Comparison of ENCODE assay signal across 31 cellular contexts in genomic region chr13:27969866-27970229, GRCh38. TPM values are rescaled to one million over a fixed set of nuclear protein-coding genes. Genes with fewer than 3 reads are reported as not detected.
A peak's percentile ranks its signal among the peaks of the same experiment; 100 is the strongest.
DNase-seq lines count a peak whose midpoint lies in the region; ATAC-seq lines count a peak whose summit lies in the region.
"Had no signal": no experiment of that assay in that cellular context is flagged by ENCODE, and none has a peak within 500 bp of the region (broad histone marks: within the 10 kb centered on the region; RNA-seq: fewer than 3 reads in every experiment).

No MANE protein-coding gene starts in this region.

- H3K36me3 ChIP-seq in naive thymus-derived CD4-positive, alpha-beta T cell (ENCODE audit: control insufficient read depth in 2 of 3, insufficient read depth in 3 of 3, low read length in 3 of 3): no peaks in the 10 kb centered on the region
- H3K36me3 ChIP-seq: BLaER1 treated with 17β-estradiol and CSF1 and Interleukin-3, amounts not matched to agents 10 nM and 100 nM; esophagus squamous epithelium; lower lobe of right lung; SJSA1 had no signal

- H3K9me3 Mint-ChIP-seq in activated naive CD8-positive, alpha-beta T cell (ENCODE audit: low read depth): no peaks in the 10 kb centered on the region
- H3K9me3 Mint-ChIP-seq in activated naive CD8-positive, alpha-beta T cell treated with anti-CD3 and anti-CD28 coated beads for 36 hours: no peaks in the 10 kb centered on the region
- H3K9me3 Mint-ChIP-seq in activated T-helper 17 cell treated with anti-CD3 and anti-CD28 coated beads, Interleukin-2, amount 50 U/mL, for 72 hours: no peaks in the 10 kb centered on the region
- H3K9me3 Mint-ChIP-seq in naive thymus-derived CD4-positive, alpha-beta T cell: peaks cover 0 to 1% (median 0%) of the 10 kb centered on the region in 11 donors
- H3K9me3 Mint-ChIP-seq: stimulated activated effector memory CD8-positive, alpha-beta T cell treated with anti-CD3 and anti-CD28 coated beads, Interleukin-12 subunit alpha, Interleukin-12 subunit beta, amount 100 ng/mL, for 72 hours; T-cell had no signal

- H3K4me3 ChIP-seq in naive thymus-derived CD4-positive, alpha-beta T cell (ENCODE audit: low read length): no peak overlapping the region
- H3K4me3 ChIP-seq: BLaER1 treated with 17β-estradiol and CSF1 and Interleukin-3, amounts not matched to agents 10 nM and 100 nM; esophagus squamous epithelium; GM23248; lower lobe of right lung; SJSA1 had no signal

- POLR2A ChIA-PET in naive thymus-derived CD4-positive, alpha-beta T cell (lab: Charles Lee): no interaction called here

- no peak overlapping the region for H3K27ac ChIP-seq in naive thymus-derived CD4-positive, alpha-beta T cell (ENCODE audit: low read depth, low read length)
- H3K27ac ChIP-seq: BLaER1 treated with 17β-estradiol and CSF1 and Interleukin-3, amounts not matched to agents 10 nM and 100 nM; esophagus squamous epithelium; GM23248; lower lobe of right lung; SJSA1 had no signal

- peaks cover 20% of the 10 kb centered on the region for H3K4me1 Mint-ChIP-seq in activated naive CD8-positive, alpha-beta T cell (ENCODE audit: low read depth)
- peaks cover 14% of the 10 kb centered on the region for H3K4me1 Mint-ChIP-seq in activated naive CD8-positive, alpha-beta T cell treated with anti-CD3 and anti-CD28 coated beads for 36 hours
- H3K4me1 Mint-ChIP-seq in activated T-helper 17 cell treated with anti-CD3 and anti-CD28 coated beads, Interleukin-2, amount 50 U/mL, for 72 hours: peaks cover 6% of the 10 kb centered on the region
- H3K4me1 Mint-ChIP-seq in naive thymus-derived CD4-positive, alpha-beta T cell: peaks cover 6 to 30% (median 21%) of the 10 kb centered on the region in 7 donors

- intact Hi-C loops in naive thymus-derived CD4-positive, alpha-beta T cell (cut with micrococcal nuclease): loop anchor here in 1 of 2 donors (2.0 to 5.0 kb wide), 2 partner anchors 47 to 183 kb away; no protein-coding TSS in a partner anchor

- no peak for ATAC-seq in activated T-helper 17 cell treated with anti-CD3 and anti-CD28 coated beads, Interleukin-2, amount 50 U/mL, for 72 hours (replicated peaks)
- ATAC-seq in naive thymus-derived CD4-positive, alpha-beta T cell: no peak
- ATAC-seq: lower lobe of right lung; stimulated activated effector memory CD8-positive, alpha-beta T cell treated with anti-CD3 and anti-CD28 coated beads, Interleukin-12 subunit alpha, Interleukin-12 subunit beta, amount 100 ng/mL, for 72 hours; T-cell had no signal

- DNase-seq in activated naive CD8-positive, alpha-beta T cell treated with anti-CD3 and anti-CD28 coated beads for 36 hours: no peak
- DNase-seq in naive thymus-derived CD4-positive, alpha-beta T cell: no peak
- DNase-seq in KG1 (lab: John Stamatoyannopoulos, UW) (no peak), NCI-H187 (lab: John Stamatoyannopoulos, UW) (no peak), GOT3 (lab: John Stamatoyannopoulos, UW) (no peak)
- DNase-seq: ACHN; activated CD4-positive, alpha-beta T cell treated with anti-CD3 and anti-CD28 coated beads, Interleukin-2, amount 50 U/mL, for 1 hour; activated gamma-delta T cell treated with Interleukin-2 at 50 U/mL for 16 hours; amygdala; Calu3; DND-41; esophagus squamous epithelium; GM23248; lower lobe of right lung; MM.1S; NCI-H1436; NK-92 treated with Interleukin-12 subunit alpha and Interleukin-12 subunit beta, amount 100 ng/mL, for 24 hours; nucleus accumbens; T-cell had no signal

- peak overlapping the region; percentile 27 for H3K4me3 Mint-ChIP-seq in activated naive CD8-positive, alpha-beta T cell
- no peak overlapping the region for H3K4me3 Mint-ChIP-seq in activated naive CD8-positive, alpha-beta T cell treated with anti-CD3 and anti-CD28 coated beads for 36 hours
- H3K4me3 Mint-ChIP-seq in activated T-helper 17 cell treated with anti-CD3 and anti-CD28 coated beads, Interleukin-2, amount 50 U/mL, for 72 hours: peak overlapping the region; percentile 44
- H3K4me3 Mint-ChIP-seq in naive thymus-derived CD4-positive, alpha-beta T cell: peak overlapping the region in 6 of 10 donors; percentile 2 to 73 (median 22)
- H3K4me3 Mint-ChIP-seq: stimulated activated effector memory CD8-positive, alpha-beta T cell treated with anti-CD3 and anti-CD28 coated beads, Interleukin-12 subunit alpha, Interleukin-12 subunit beta, amount 100 ng/mL, for 72 hours had no signal

- peaks cover 4 to 5% of the 10 kb centered on the region in 2 donors for H3K27me3 ChIP-seq in naive thymus-derived CD4-positive, alpha-beta T cell (ENCODE audit: control insufficient read depth in 2 of 2, insufficient read depth in 2 of 2, low read length in 2 of 2)

- no peaks in the 10 kb centered on the region for H3K36me3 Mint-ChIP-seq in activated naive CD8-positive, alpha-beta T cell
- H3K36me3 Mint-ChIP-seq in activated naive CD8-positive, alpha-beta T cell treated with anti-CD3 and anti-CD28 coated beads for 36 hours: no peaks in the 10 kb centered on the region
- peaks cover 5% of the 10 kb centered on the region for H3K36me3 Mint-ChIP-seq in activated T-helper 17 cell treated with anti-CD3 and anti-CD28 coated beads, Interleukin-2, amount 50 U/mL, for 72 hours (ENCODE audit: low read depth)
- H3K36me3 Mint-ChIP-seq in naive thymus-derived CD4-positive, alpha-beta T cell: no peaks in the 10 kb centered on the region
- H3K36me3 Mint-ChIP-seq: stimulated activated effector memory CD8-positive, alpha-beta T cell treated with anti-CD3 and anti-CD28 coated beads, Interleukin-12 subunit alpha, Interleukin-12 subunit beta, amount 100 ng/mL, for 72 hours; T-cell had no signal

- CTCF ChIA-PET in naive thymus-derived CD4-positive, alpha-beta T cell (lab: Charles Lee): interaction anchor here (1.0 kb wide), 1 partner anchor 28 kb away, joined by 3 read pairs; no protein-coding TSS in a partner anchor

- H3K4me1 ChIP-seq in naive thymus-derived CD4-positive, alpha-beta T cell (ENCODE audit: control insufficient read depth in 2 of 2, insufficient read depth in 2 of 2, low read length in 2 of 2): no peaks in the 10 kb centered on the region
- H3K4me1 ChIP-seq: SJSA1 had no signal

- no peaks in the 10 kb centered on the region for H3K9me3 ChIP-seq in naive thymus-derived CD4-positive, alpha-beta T cell (ENCODE audit: control insufficient read depth in 2 of 3, low read length in 3 of 3)
- H3K9me3 ChIP-seq: esophagus squamous epithelium, lower lobe of right lung, SJSA1 had no signal

- no peak overlapping the region for H3K27ac Mint-ChIP-seq in activated naive CD8-positive, alpha-beta T cell
- H3K27ac Mint-ChIP-seq in activated naive CD8-positive, alpha-beta T cell treated with anti-CD3 and anti-CD28 coated beads for 36 hours: no peak overlapping the region
- no peak overlapping the region for H3K27ac Mint-ChIP-seq in activated T-helper 17 cell treated with anti-CD3 and anti-CD28 coated beads, Interleukin-2, amount 50 U/mL, for 72 hours
- peak overlapping the region in 1 of 9 donors; percentile 16 for H3K27ac Mint-ChIP-seq in naive thymus-derived CD4-positive, alpha-beta T cell
- H3K27ac Mint-ChIP-seq: stimulated activated effector memory CD8-positive, alpha-beta T cell treated with anti-CD3 and anti-CD28 coated beads, Interleukin-12 subunit alpha, Interleukin-12 subunit beta, amount 100 ng/mL, for 72 hours; T-cell had no signal

- peaks cover 46% of the 10 kb centered on the region for H3K27me3 Mint-ChIP-seq in activated naive CD8-positive, alpha-beta T cell
- peaks cover 98% of the 10 kb centered on the region for H3K27me3 Mint-ChIP-seq in activated naive CD8-positive, alpha-beta T cell treated with anti-CD3 and anti-CD28 coated beads for 36 hours
- peaks cover 62% of the 10 kb centered on the region for H3K27me3 Mint-ChIP-seq in activated T-helper 17 cell treated with anti-CD3 and anti-CD28 coated beads, Interleukin-2, amount 50 U/mL, for 72 hours
- H3K27me3 Mint-ChIP-seq in naive thymus-derived CD4-positive, alpha-beta T cell: peaks cover 73 to 87% (median 80%) of the 10 kb centered on the region in 5 donors

RNA-seq across cellular contexts. Expression of gene CDX2, which starts 0.7 kb away (rescaled TPM):
- total RNA-seq in activated naive CD8-positive, alpha-beta T cell treated with anti-CD3 and anti-CD28 coated beads for 36 hours: not detected
- total RNA-seq in activated T-helper 17 cell treated with anti-CD3 and anti-CD28 coated beads, Interleukin-2, amount 50 U/mL, for 72 hours: not detected
- total RNA-seq in naive thymus-derived CD4-positive, alpha-beta T cell: not detected
- polyA plus RNA-seq in naive thymus-derived CD4-positive, alpha-beta T cell: not detected
- total RNA-seq: bronchial epithelial cell, Calu3, esophagus squamous epithelium, frontal cortex, GM23248, lower lobe of right lung, renal cortical epithelial cell, SJSA1, urinary bladder had no signal
- polyA plus RNA-seq: GM23248, keratinocyte, urinary bladder had no signal

RNA-seq across cellular contexts. Expression of gene URAD, which starts 18.6 kb away (rescaled TPM):
- not detected for total RNA-seq in activated naive CD8-positive, alpha-beta T cell treated with anti-CD3 and anti-CD28 coated beads for 36 hours
- total RNA-seq in activated T-helper 17 cell treated with anti-CD3 and anti-CD28 coated beads, Interleukin-2, amount 50 U/mL, for 72 hours: not detected
- total RNA-seq in naive thymus-derived CD4-positive, alpha-beta T cell: not detected
- polyA plus RNA-seq in naive thymus-derived CD4-positive, alpha-beta T cell: not detected
- total RNA-seq: bronchial epithelial cell, Calu3, esophagus squamous epithelium, frontal cortex, GM23248, HT-29, lower lobe of right lung, mucosa of gallbladder, renal cortical epithelial cell, SJSA1, T-cell, urinary bladder had no signal
- polyA plus RNA-seq: GM23248, keratinocyte, urinary bladder had no signal

RNA-seq across cellular contexts. Expression of gene PDX1, which starts 50.0 kb away (rescaled TPM):
- total RNA-seq in activated naive CD8-positive, alpha-beta T cell treated with anti-CD3 and anti-CD28 coated beads for 36 hours: not detected
- total RNA-seq in activated T-helper 17 cell treated with anti-CD3 and anti-CD28 coated beads, Interleukin-2, amount 50 U/mL, for 72 hours: not detected
- total RNA-seq in naive thymus-derived CD4-positive, alpha-beta T cell: not detected
- not detected for polyA plus RNA-seq in naive thymus-derived CD4-positive, alpha-beta T cell
- total RNA-seq: bronchial epithelial cell, esophagus squamous epithelium, frontal cortex, GM23248, lower lobe of right lung, renal cortical epithelial cell, SJSA1, T-cell, urinary bladder had no signal
- polyA plus RNA-seq: GM23248, keratinocyte, urinary bladder had no signal
